8 cellular contexts compared by ENCODE assay signal in the genomic region with DNA sequence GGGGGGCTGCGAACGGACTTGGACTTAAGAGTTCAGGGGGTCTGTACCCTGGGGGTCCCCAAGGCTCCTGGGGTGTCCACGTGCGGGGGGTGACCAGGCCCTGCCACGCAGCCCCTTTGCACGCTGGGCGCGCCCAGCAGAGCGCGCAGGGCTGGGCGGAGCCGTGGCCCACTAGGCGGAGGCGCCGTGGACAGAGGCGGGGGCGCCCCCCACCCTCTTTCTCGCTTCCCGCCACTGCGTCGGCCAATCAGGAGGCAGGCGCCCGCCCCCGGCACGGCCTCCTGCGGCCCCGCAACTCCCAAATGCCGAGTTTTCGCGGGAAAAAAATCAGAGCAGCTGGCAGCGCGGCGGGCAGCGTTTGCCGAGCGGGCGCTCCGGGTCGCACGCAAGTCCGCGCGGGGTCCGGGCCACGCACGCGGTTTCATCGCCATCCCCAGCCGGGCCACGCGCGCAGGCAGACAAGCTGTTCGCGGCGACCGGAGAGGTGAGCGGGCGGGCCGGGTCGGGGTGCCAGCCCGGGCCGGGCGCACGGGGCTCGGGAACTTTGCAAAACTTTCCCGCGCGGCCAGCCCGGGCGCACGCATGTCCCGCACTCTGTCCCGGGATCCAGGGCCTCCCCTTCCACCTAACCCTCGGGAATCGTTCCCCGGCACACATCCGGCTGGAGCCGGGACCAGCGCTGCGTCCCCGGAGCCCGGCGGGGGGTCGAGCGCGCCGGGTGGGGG. TPM values are rescaled to one million over a fixed set of nuclear protein-coding genes. Genes with fewer than 3 reads are reported as not detected.
A peak's percentile ranks its signal among the peaks of the same experiment; 100 is the strongest.
DNase-seq lines count a peak whose midpoint lies in the region; ATAC-seq and TF ChIP-seq lines count a peak whose summit lies in the region.

A gene (plus strand): TSS at position 330 of the 725 bp plus-strand sequence. CDS start 1,385 bp downstream, outside the sequence.

- TF ChIP-seq CTCF in left ventricle myocardium inferior (IDR thresholded peaks at IDR 0.05; ENCODE audit: borderline replicate concordance) (no peak), PC-3 (conservative IDR thresholded peaks at IDR 0.05; ENCODE audit: low read depth, low read length) (no peak), liver (IDR thresholded peaks at IDR 0.05; ENCODE audit: low read depth, low read length, missing input control) (no peak)

- H3K79me2 ChIP-seq in PC-3 (ENCODE audit: low read length) = peaks cover 42% of the 10 kb centered on the region

- H3K4me3 ChIP-seq in left ventricle myocardium inferior (peak within 1 kb of the TSS; percentile 79), PC-3 (ENCODE audit: low read length) (peak within 1 kb of the TSS; percentile 78), liver (ENCODE audit: low read depth in 1 of 3, low read length in 3 of 3) (peak within 1 kb of the TSS in 2 of 3 donors; percentile 21 to 75)

- no peaks in the 10 kb centered on the region for H3K9me2 ChIP-seq in PC-3 (replicated peaks; ENCODE audit: low read length)

- H3K27ac ChIP-seq in left ventricle myocardium inferior (replicated peaks) (no peak within 1 kb of the TSS), PC-3 (ENCODE audit: low read length) (peak within 1 kb of the TSS; percentile 81), liver (ENCODE audit: low read depth in 1 of 2, low read length in 2 of 2) (no peak within 1 kb of the TSS)

- POLR2A ChIA-PET in PC-3 (lab: Charles Lee; ENCODE audit: unreplicated experiment) = no interaction called here

- intact Hi-C loops in left ventricle myocardium inferior (cut with micrococcal nuclease) = no loop called here
- intact Hi-C loops in Right ventricle myocardium inferior (cut with DNase I) = no loop called here
- intact Hi-C loops in PC-3 (cut with micrococcal nuclease) = no loop called here

- no peak for TF ChIP-seq RAD21 in liver (IDR thresholded peaks at IDR 0.05)

- H3K9ac ChIP-seq in PC-3 (ENCODE audit: low read length) = peak within 1 kb of the TSS; percentile 95
- H3K9ac ChIP-seq in liver (ENCODE audit: low read depth in 1 of 2, low read length in 2 of 2) = no peak within 1 kb of the TSS

- CTCF ChIA-PET in PC-3 (lab: Charles Lee) = interaction anchor here (0.6 kb wide), 1 partner anchor 585 kb away, joined by 3 read pairs; no protein-coding TSS in a partner anchor

- peaks cover 11% of the 10 kb centered on the region for H3F3A ChIP-seq in PC-3 (ENCODE audit: low read length, unreplicated experiment)

- no TSS peak for BruUV-seq in PC-3 (replicated peaks; lab: Mats Ljungman, UMichigan)

- no peaks in the 10 kb centered on the region for H3K9me3 ChIP-seq in left ventricle myocardium inferior (replicated peaks)
- H3K9me3 ChIP-seq in PC-3 (ENCODE audit: low read length) = no peaks in the 10 kb centered on the region
- no peaks in the 10 kb centered on the region for H3K9me3 ChIP-seq in liver (ENCODE audit: control insufficient read depth in 4 of 4, low read length in 3 of 4)

- peaks cover 29% of the 10 kb centered on the region for H3K4me1 ChIP-seq in left ventricle myocardium inferior
- peaks cover 42% of the 10 kb centered on the region for H3K4me1 ChIP-seq in PC-3 (ENCODE audit: insufficient read depth, low read length)
- H3K4me1 ChIP-seq in liver (ENCODE audit: control insufficient read depth in 4 of 4, insufficient read depth in 4 of 4, low read length in 3 of 4) = peaks cover 6 to 26% (median 15%) of the 10 kb centered on the region in 4 donors

- DNase-seq in left ventricle myocardium inferior (no peak), Right ventricle myocardium inferior (ENCODE audit: missing footprints) (no peak), PC-3 (peak; percentile 77), astrocyte of the hippocampus (ENCODE audit: low read depth, low spot score) (peak; percentile 44), kidney glomerular epithelial cell (lab: John Stamatoyannopoulos, UW) (no peak)
- DNase-seq in stimulated activated CD8-positive, alpha-beta memory T cell treated with anti-CD3 and anti-CD28 coated beads, Interleukin-7, amount 100 ng/mL, for 24 hours (ENCODE audit: low read depth) = peak; percentile 45

- H4K20me1 ChIP-seq in PC-3 (ENCODE audit: low read length) = peaks cover 12% of the 10 kb centered on the region; the same call in 1 of the 2 replicates

- no peak for ATAC-seq in Right ventricle myocardium inferior
- ATAC-seq in HG03521 (IDR thresholded peaks at IDR 0.05; ENCODE audit: unreplicated experiment) = peak; percentile 4
- ATAC-seq in PC-3 = peak; percentile 10

- H3K4me2 ChIP-seq in PC-3 (ENCODE audit: low read length) = peak within 1 kb of the TSS; percentile 96

- peak within 1 kb of the TSS; percentile 64 for H2AFZ ChIP-seq in PC-3 (ENCODE audit: low read length)

- no peaks in the 10 kb centered on the region for H3K36me3 ChIP-seq in left ventricle myocardium inferior
- peaks cover 12% of the 10 kb centered on the region; the same call in 1 of the 2 replicates for H3K36me3 ChIP-seq in PC-3 (ENCODE audit: low read depth, low read length)
- no peaks in the 10 kb centered on the region for H3K36me3 ChIP-seq in liver (ENCODE audit: control insufficient read depth in 4 of 4, insufficient read depth in 3 of 4, low read depth in 1 of 4, low read length in 3 of 4)

- H3K27me3 ChIP-seq in left ventricle myocardium inferior (ENCODE audit: low read depth) = peaks cover 12% of the 10 kb centered on the region
- H3K27me3 ChIP-seq in PC-3 (ENCODE audit: low read length) = no peaks in the 10 kb centered on the region
- H3K27me3 ChIP-seq in liver (ENCODE audit: control insufficient read depth in 4 of 4, insufficient read depth in 4 of 4, low read length in 3 of 4) = no peaks in the 10 kb centered on the region

- 3% methylated on average over 87 of the region's 87 CpGs for WGBS in liver

TF ChIP-seq in liver, 16 proteins besides CTCF, POLR2A, EP300 and RAD21:
- TF ChIP-seq, protein P1, sequence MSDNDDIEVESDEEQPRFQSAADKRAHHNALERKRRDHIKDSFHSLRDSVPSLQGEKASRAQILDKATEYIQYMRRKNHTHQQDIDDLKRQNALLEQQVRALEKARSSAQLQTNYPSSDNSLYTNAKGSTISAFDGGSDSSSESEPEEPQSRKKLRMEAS (IDR thresholded peaks at IDR 0.05) = no peak
- TF ChIP-seq GABPA (IDR thresholded peaks at IDR 0.05 in 1 of 2, conservative IDR thresholded peaks at IDR 0.05 in 1 of 2) (no peak), JUND (IDR thresholded peaks at IDR 0.05) (no peak), TAF1 (conservative IDR thresholded peaks at IDR 0.05) (no peak), HNF4A (conservative IDR thresholded peaks at IDR 0.05) (no peak), SP1 (IDR thresholded peaks at IDR 0.05) (no peak), FOXA2 (IDR thresholded peaks at IDR 0.05) (no peak), FOXA1 (IDR thresholded peaks at IDR 0.05) (no peak), HNF4G (IDR thresholded peaks at IDR 0.05) (no peak), NR2F2 (IDR thresholded peaks at IDR 0.05) (no peak), EGR1 (IDR thresholded peaks at IDR 0.05; ENCODE audit: low read depth in 2 of 2) (no peak), RXRA (IDR thresholded peaks at IDR 0.05) (no peak), YY1 (IDR thresholded peaks at IDR 0.05) (no peak)
- TF ChIP-seq, protein P2, sequence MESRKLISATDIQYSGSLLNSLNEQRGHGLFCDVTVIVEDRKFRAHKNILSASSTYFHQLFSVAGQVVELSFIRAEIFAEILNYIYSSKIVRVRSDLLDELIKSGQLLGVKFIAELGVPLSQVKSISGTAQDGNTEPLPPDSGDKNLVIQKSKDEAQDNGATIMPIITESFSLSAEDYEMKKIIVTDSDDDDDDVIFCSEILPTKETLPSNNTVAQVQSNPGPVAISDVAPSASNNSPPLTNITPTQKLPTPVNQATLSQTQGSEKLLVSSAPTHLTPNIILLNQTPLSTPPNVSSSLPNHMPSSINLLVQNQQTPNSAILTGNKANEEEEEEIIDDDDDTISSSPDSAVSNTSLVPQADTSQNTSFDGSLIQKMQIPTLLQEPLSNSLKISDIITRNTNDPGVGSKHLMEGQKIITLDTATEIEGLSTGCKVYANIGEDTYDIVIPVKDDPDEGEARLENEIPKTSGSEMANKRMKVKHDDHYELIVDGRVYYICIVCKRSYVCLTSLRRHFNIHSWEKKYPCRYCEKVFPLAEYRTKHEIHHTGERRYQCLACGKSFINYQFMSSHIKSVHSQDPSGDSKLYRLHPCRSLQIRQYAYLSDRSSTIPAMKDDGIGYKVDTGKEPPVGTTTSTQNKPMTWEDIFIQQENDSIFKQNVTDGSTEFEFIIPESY (IDR thresholded peaks at IDR 0.05) = no peak
- TF ChIP-seq, protein P3, sequence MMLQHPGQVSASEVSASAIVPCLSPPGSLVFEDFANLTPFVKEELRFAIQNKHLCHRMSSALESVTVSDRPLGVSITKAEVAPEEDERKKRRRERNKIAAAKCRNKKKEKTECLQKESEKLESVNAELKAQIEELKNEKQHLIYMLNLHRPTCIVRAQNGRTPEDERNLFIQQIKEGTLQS (IDR thresholded peaks at IDR 0.05) = no peak
- TF ChIP-seq, protein P4, sequence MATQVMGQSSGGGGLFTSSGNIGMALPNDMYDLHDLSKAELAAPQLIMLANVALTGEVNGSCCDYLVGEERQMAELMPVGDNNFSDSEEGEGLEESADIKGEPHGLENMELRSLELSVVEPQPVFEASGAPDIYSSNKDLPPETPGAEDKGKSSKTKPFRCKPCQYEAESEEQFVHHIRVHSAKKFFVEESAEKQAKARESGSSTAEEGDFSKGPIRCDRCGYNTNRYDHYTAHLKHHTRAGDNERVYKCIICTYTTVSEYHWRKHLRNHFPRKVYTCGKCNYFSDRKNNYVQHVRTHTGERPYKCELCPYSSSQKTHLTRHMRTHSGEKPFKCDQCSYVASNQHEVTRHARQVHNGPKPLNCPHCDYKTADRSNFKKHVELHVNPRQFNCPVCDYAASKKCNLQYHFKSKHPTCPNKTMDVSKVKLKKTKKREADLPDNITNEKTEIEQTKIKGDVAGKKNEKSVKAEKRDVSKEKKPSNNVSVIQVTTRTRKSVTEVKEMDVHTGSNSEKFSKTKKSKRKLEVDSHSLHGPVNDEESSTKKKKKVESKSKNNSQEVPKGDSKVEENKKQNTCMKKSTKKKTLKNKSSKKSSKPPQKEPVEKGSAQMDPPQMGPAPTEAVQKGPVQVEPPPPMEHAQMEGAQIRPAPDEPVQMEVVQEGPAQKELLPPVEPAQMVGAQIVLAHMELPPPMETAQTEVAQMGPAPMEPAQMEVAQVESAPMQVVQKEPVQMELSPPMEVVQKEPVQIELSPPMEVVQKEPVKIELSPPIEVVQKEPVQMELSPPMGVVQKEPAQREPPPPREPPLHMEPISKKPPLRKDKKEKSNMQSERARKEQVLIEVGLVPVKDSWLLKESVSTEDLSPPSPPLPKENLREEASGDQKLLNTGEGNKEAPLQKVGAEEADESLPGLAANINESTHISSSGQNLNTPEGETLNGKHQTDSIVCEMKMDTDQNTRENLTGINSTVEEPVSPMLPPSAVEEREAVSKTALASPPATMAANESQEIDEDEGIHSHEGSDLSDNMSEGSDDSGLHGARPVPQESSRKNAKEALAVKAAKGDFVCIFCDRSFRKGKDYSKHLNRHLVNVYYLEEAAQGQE (IDR thresholded peaks at IDR 0.05) = no peak
TF ChIP-seq in liver: peak in this region for 0.

RNA-seq across cellular contexts. Expression of the gene that starts here (rescaled TPM):
- 1.3 TPM for total RNA-seq in left ventricle myocardium inferior
- total RNA-seq in Right ventricle myocardium inferior = 2.3 TPM
- 163 and 207 TPM in 2 replicates for total RNA-seq in PC-3 (2014; rRNA removed)
- total RNA-seq in liver = 10 to 100 TPM in 1 of 2 donors, under 1 TPM in 1; 0.25 to 57.4 TPM
- 1 to 10 TPM in 1 of 2 donors, under 1 TPM in 1; 0.06 to 1.2 TPM for polyA plus RNA-seq in liver

Comparison
In these comparisons a context has a peak if more than half of its experiments do, and no peak if none do; other contexts are left out.
1. DNase-seq: peak in PC-3 (single experiment), astrocyte of the hippocampus (single experiment) and stimulated activated CD8-positive, alpha-beta memory T cell treated with anti-CD3 and anti-CD28 coated beads, Interleukin-7, amount 100 ng/mL, for 24 hours (single experiment); none in left ventricle myocardium inferior (single experiment), Right ventricle myocardium inferior (single experiment) and kidney glomerular epithelial cell (single experiment).
2. Peak in every context shown above with its lines, with median percentiles within 50 percentile points of each other: H3K4me3 ChIP-seq.